8 cellular contexts compared by ENCODE assay signal in the genomic region with DNA sequence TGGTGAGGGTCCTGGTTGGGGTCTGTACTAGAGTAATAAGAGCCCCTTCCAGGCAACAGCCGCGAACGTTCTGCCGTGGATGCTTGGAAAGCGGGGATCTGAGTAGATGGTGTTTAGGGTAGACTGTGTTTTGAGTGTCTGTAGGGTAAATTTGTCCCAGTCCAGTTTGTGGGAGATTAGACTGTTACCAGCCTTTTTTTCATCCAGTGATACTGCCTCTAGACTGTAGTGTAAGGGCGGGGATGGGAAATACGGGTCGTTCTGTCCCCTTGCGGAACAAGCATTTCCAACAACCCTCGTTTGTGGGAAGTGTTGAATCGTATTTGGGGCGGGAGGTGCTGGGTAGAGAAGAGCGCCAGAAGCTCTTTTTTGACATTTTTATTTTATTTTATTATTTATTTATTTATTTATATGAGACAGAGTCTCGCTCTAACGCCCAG. TPM values are rescaled to one million over a fixed set of nuclear protein-coding genes. Genes with fewer than 3 reads are reported as not detected.
A peak's percentile ranks its signal among the peaks of the same experiment; 100 is the strongest.
DNase-seq lines count a peak whose midpoint lies in the region; ATAC-seq, FAIRE-seq and TF ChIP-seq lines count a peak whose summit lies in the region.

No MANE protein-coding gene starts in this region.

- TF ChIP-seq CTCF in Loucy (conservative IDR thresholded peaks at IDR 0.05; ENCODE audit: low read length), result no peak
- no peak for TF ChIP-seq CTCF in WI38 (IDR thresholded peaks at IDR 0.05; ENCODE audit: low read depth, low read length)
- TF ChIP-seq CTCF in osteocyte (IDR thresholded peaks at IDR 0.05), result no peak

- H3K4me1 Mint-ChIP-seq in osteocyte (ENCODE audit: unreplicated experiment), result peaks cover 29% of the 10 kb centered on the region

- H3K27me3 Mint-ChIP-seq in osteocyte (ENCODE audit: unreplicated experiment), result no peaks in the 10 kb centered on the region

- peak; percentile 13 for ATAC-seq in GM21528 (IDR thresholded peaks at IDR 0.05; ENCODE audit: low FRiP score, unreplicated experiment)

- no peaks in the 10 kb centered on the region for H3K27me3 ChIP-seq in Loucy (ENCODE audit: insufficient read depth, low read length, poor library complexity, severe bottlenecking)

- H3K4me1 ChIP-seq in Loucy (ENCODE audit: insufficient read depth, low read length, poor library complexity, severe bottlenecking), result peaks cover 66% of the 10 kb centered on the region

- peak overlapping the region; percentile 96 for H3K4me2 ChIP-seq in Loucy (ENCODE audit: low read depth, low read length, poor library complexity, severe bottlenecking)

- H3K79me2 ChIP-seq in Loucy (ENCODE audit: insufficient read depth, low read length), result peaks cover 92% of the 10 kb centered on the region

- no peaks in the 10 kb centered on the region for H3K9me2 ChIP-seq in Loucy (replicated peaks; ENCODE audit: low read depth, low read length)

- no peaks in the 10 kb centered on the region for H3K9me3 Mint-ChIP-seq in osteocyte (ENCODE audit: unreplicated experiment)

- peaks cover 18% of the 10 kb centered on the region for H4K20me1 ChIP-seq in Loucy (ENCODE audit: insufficient read depth, low read length, poor library complexity, severe bottlenecking)

- H3F3A ChIP-seq in Loucy (ENCODE audit: low read depth), result no peaks in the 10 kb centered on the region

- peaks cover 10% of the 10 kb centered on the region for H3K36me3 Mint-ChIP-seq in osteocyte (ENCODE audit: unreplicated experiment)

- H3K9ac ChIP-seq in Loucy (ENCODE audit: low read depth, low read length, poor library complexity, severe bottlenecking), result peak overlapping the region; percentile 87

- H3K36me3 ChIP-seq in Loucy (ENCODE audit: insufficient read depth, low read length), result no peaks in the 10 kb centered on the region

- no peaks in the 10 kb centered on the region for H3K9me3 ChIP-seq in Loucy (ENCODE audit: insufficient read depth, low read depth, low read length)

- H3K4me3 Mint-ChIP-seq in osteocyte (ENCODE audit: unreplicated experiment), result peak overlapping the region; percentile 95

- peak overlapping the region; percentile 98 for H3K27ac Mint-ChIP-seq in osteocyte (ENCODE audit: unreplicated experiment)

- DNase-seq in NCI-H1092 treated with DMSO at 0.1 percent for 48 hours (lab: John Stamatoyannopoulos, UW) (peak; percentile 73), NCI-H1092 (lab: John Stamatoyannopoulos, UW) (no peak), frontal cortex (ENCODE audit: low spot score in 2 of 2) (peak; percentile 25 to 29), osteocyte (ENCODE audit: extremely low spot score, unreplicated experiment) (no peak), ureter (ENCODE audit: low spot score) (no peak)

- no peak for FAIRE-seq in frontal cortex (lab: Jason Lieb, UNC)

- H3K4me3 ChIP-seq in Loucy (ENCODE audit: low read length, poor library complexity, severe bottlenecking) (peak overlapping the region; percentile 90), WI38 (ENCODE audit: low read depth, low read length) (peak overlapping the region; percentile 98)

- peak overlapping the region; percentile 91 for H2AFZ ChIP-seq in Loucy (ENCODE audit: low read length)

RNA-seq across cellular contexts. Expression of a gene that starts 0.4 kb away (rescaled TPM):
- total RNA-seq in frontal cortex (60.7 TPM), osteocyte (19.2 and 23.8 TPM in 2 replicates), ureter (22.6 TPM)

RNA-seq across cellular contexts. Expression of a gene that starts 0.5 kb away (rescaled TPM):
- total RNA-seq in frontal cortex (14.3 TPM), osteocyte (38.9 and 40.3 TPM in 2 replicates), ureter (23.5 TPM)

RNA-seq across cellular contexts. Expression of a gene that starts 26.3 kb away (rescaled TPM):
- total RNA-seq in frontal cortex (5.3 TPM), osteocyte (23.6 and 24.4 TPM in 2 replicates), ureter (18.0 TPM)

RNA-seq across cellular contexts. Expression of a gene that starts 53.6 kb away (rescaled TPM):
- 22.4 TPM for total RNA-seq in frontal cortex
- 72.7 and 84.7 TPM in 2 replicates for total RNA-seq in osteocyte
- 68.6 TPM for total RNA-seq in ureter

RNA-seq across cellular contexts. Expression of a gene that starts 58.1 kb away (rescaled TPM):
- total RNA-seq in frontal cortex (39.1 TPM), osteocyte (59.6 and 59.7 TPM in 2 replicates), ureter (58.9 TPM)

Comparison
In these comparisons a context has a peak if more than half of its experiments do, and no peak if none do; other contexts are left out.
1. DNase-seq: peak in NCI-H1092 treated with DMSO at 0.1 percent for 48 hours (single experiment) and frontal cortex (2 of 2); none in NCI-H1092 (single experiment), osteocyte (single experiment) and ureter (single experiment).